Comparison of ENCODE assay signal across 8 cellular contexts in the genomic region with DNA sequence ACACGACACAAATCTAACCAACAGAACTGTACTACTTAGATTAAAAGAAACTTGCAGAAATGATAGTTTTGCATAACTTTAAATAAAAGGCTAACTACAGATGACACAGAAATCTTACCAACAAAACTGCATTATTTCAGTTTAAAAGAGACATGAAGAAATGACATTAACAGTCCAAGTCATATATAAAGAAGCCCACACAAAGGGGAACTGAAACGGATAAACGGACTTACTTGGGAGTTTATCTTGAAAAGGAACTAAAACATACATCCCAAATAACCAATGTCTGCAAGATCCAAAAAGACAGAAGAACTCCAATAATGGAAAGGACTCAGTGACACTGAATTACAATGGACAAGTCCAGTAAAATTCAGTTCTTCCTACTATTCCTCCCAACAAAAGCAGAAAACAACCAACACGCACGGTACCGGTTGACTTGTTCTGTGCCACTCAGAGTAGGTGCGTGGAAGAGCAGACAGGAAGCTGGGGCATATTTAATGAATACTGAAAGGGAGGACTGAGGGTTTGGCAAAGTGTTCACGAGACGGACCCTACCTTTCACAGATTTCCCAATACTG. TPM values are rescaled to one million over a fixed set of nuclear protein-coding genes. Genes with fewer than 3 reads are reported as not detected.
DNase-seq lines count a peak whose midpoint lies in the region; ATAC-seq, FAIRE-seq and TF ChIP-seq lines count a peak whose summit lies in the region.

No MANE protein-coding gene starts in this region.

- DNase-seq in GM12865 (ENCODE audit: low read depth) = peak; percentile 6
- DNase-seq in KBM-7 = peak; percentile 62
- DNase-seq in astrocyte (ENCODE audit: low read depth) = peak; percentile 2
- DNase-seq in inferior parietal cortex (ENCODE audit: extremely low spot score) = peak; percentile 45
- no peak for DNase-seq in NCI-H1417 treated with DMSO at 0.1 percent for 48 hours (lab: John Stamatoyannopoulos, UW)
- no peak for DNase-seq in amniotic stem cell (lab: John Stamatoyannopoulos, UW)

- peak overlapping the region; percentile 52 for H3K9ac ChIP-seq in astrocyte (ENCODE audit: low read length)

- TF ChIP-seq CTCF in GM12865 (IDR thresholded peaks at IDR 0.05; ENCODE audit: insufficient read depth, low read depth, low read length, missing control alignments) = no peak
- TF ChIP-seq CTCF in astrocyte (IDR thresholded peaks at IDR 0.05; ENCODE audit: insufficient read depth, low read depth, low read length) = no peak

- H3K4me1 ChIP-seq in astrocyte (ENCODE audit: insufficient read depth, low read length) = peaks cover 13% of the 10 kb centered on the region

- no peaks in the 10 kb centered on the region for H3K79me2 ChIP-seq in astrocyte (ENCODE audit: insufficient read depth, low read length)

- no peak overlapping the region for H3K27ac Mint-ChIP-seq in astrocyte (ENCODE audit: unreplicated experiment)
- H3K27ac Mint-ChIP-seq in stimulated activated memory B cell treated with anti-CD40 and anti-IgM and Interleukin-4, amounts not matched to agents 10 μg/mL and 1 μg/mL and 100 μg/mL, for 72 hours = peak overlapping the region; percentile 70

- peak; percentile 41 for ATAC-seq in GM21576 (IDR thresholded peaks at IDR 0.05; ENCODE audit: unreplicated experiment)
- ATAC-seq in stimulated activated memory B cell treated with anti-CD40 and anti-IgM and Interleukin-4, amounts not matched to agents 10 μg/mL and 1 μg/mL and 100 μg/mL, for 72 hours = peak; percentile 76

- peak overlapping the region; percentile 96 for H2AFZ ChIP-seq in astrocyte (ENCODE audit: low read depth, low read length)

- no peaks in the 10 kb centered on the region for H3K4me1 Mint-ChIP-seq in astrocyte (ENCODE audit: low read depth, unreplicated experiment)
- H3K4me1 Mint-ChIP-seq in stimulated activated memory B cell treated with anti-CD40 and anti-IgM and Interleukin-4, amounts not matched to agents 10 μg/mL and 1 μg/mL and 100 μg/mL, for 72 hours = peaks cover 11% of the 10 kb centered on the region

- H3K9me3 ChIP-seq in astrocyte (ENCODE audit: insufficient read depth, low read depth, low read length) = no peaks in the 10 kb centered on the region

- peak overlapping the region; percentile 84 for H3K4me3 Mint-ChIP-seq in astrocyte (ENCODE audit: unreplicated experiment)
- H3K4me3 Mint-ChIP-seq in stimulated activated memory B cell treated with anti-CD40 and anti-IgM and Interleukin-4, amounts not matched to agents 10 μg/mL and 1 μg/mL and 100 μg/mL, for 72 hours = peak overlapping the region; percentile 86

- peaks cover 8% of the 10 kb centered on the region for H3K27me3 ChIP-seq in astrocyte (ENCODE audit: insufficient read depth, low read length)

- H3K4me2 ChIP-seq in astrocyte (ENCODE audit: low read length) = peak overlapping the region; percentile 80

- H3K36me3 Mint-ChIP-seq in astrocyte (ENCODE audit: low read depth, unreplicated experiment) = no peaks in the 10 kb centered on the region
- no peaks in the 10 kb centered on the region for H3K36me3 Mint-ChIP-seq in stimulated activated memory B cell treated with anti-CD40 and anti-IgM and Interleukin-4, amounts not matched to agents 10 μg/mL and 1 μg/mL and 100 μg/mL, for 72 hours

- H3K4me3 ChIP-seq in GM12865 (ENCODE audit: low read depth, low read length) (peak overlapping the region; percentile 58), astrocyte (ENCODE audit: insufficient read depth, low read depth, low read length) (peak overlapping the region; percentile 69)

- no peaks in the 10 kb centered on the region for H3K36me3 ChIP-seq in astrocyte (ENCODE audit: insufficient read depth, low read length)

- no peaks in the 10 kb centered on the region for H4K20me1 ChIP-seq in astrocyte (ENCODE audit: insufficient read depth, low read length)

- H3K27ac ChIP-seq in astrocyte (ENCODE audit: low read depth, low read length) = no peak overlapping the region

- peaks cover 2% of the 10 kb centered on the region for H3K9me3 Mint-ChIP-seq in astrocyte (ENCODE audit: unreplicated experiment)
- no peaks in the 10 kb centered on the region for H3K9me3 Mint-ChIP-seq in stimulated activated memory B cell treated with anti-CD40 and anti-IgM and Interleukin-4, amounts not matched to agents 10 μg/mL and 1 μg/mL and 100 μg/mL, for 72 hours

- peaks cover 24% of the 10 kb centered on the region for H3K27me3 Mint-ChIP-seq in astrocyte (ENCODE audit: low read depth, unreplicated experiment)
- peaks cover 15% of the 10 kb centered on the region for H3K27me3 Mint-ChIP-seq in stimulated activated memory B cell treated with anti-CD40 and anti-IgM and Interleukin-4, amounts not matched to agents 10 μg/mL and 1 μg/mL and 100 μg/mL, for 72 hours

- no peak for FAIRE-seq in astrocyte (lab: Jason Lieb, UNC)

- in situ Hi-C loops in KBM-7 (cut with MboI; ENCODE audit: low pct_unique_long_range_greater_than_20kb, low sequenced_read_pairs) = no loop called here

RNA-seq across cellular contexts. Expression of gene CPM, which starts 0.8 kb away (rescaled TPM):
- total RNA-seq in astrocyte = 2.7 and 3.5 TPM in 2 replicates

Comparison
In these comparisons a context has a peak if more than half of its experiments do, and no peak if none do; other contexts are left out.
1. DNase-seq: peak in GM12865 (single experiment), KBM-7 (single experiment), astrocyte (single experiment) and inferior parietal cortex (single experiment); none in NCI-H1417 treated with DMSO at 0.1 percent for 48 hours (single experiment) and amniotic stem cell (single experiment).